Comparison of ENCODE assay signal across 11 cellular contexts in genomic region chr1:1017400-1018320, GRCh38. TPM values are rescaled to one million over a fixed set of nuclear protein-coding genes. Genes with fewer than 3 reads are reported as not detected.
DNase-seq lines count a peak whose midpoint lies in the region; ATAC-seq, FAIRE-seq and TF ChIP-seq lines count a peak whose summit lies in the region.
"Not testable (repeated sequence)": the region's sequence is repeated elsewhere in the genome, so short reads cannot be mapped to it uniquely, and the experiment has no call there.
"Had no signal": no experiment of that assay in that cellular context is flagged by ENCODE, and none has a peak within 500 bp of the region (broad histone marks: within the 10 kb centered on the region; RNA-seq: fewer than 3 reads in every experiment).

No MANE protein-coding gene starts in this region.

- H3K4me1 ChIP-seq in HCT116 (ENCODE audit: control insufficient read depth in 1 of 2, insufficient read depth in 2 of 2, low read length in 2 of 2) (peaks cover 30 to 65% of the 10 kb centered on the region in 2 experiments), HepG2 (ENCODE audit: insufficient read depth, low read length) (peaks cover 71% of the 10 kb centered on the region), neural progenitor cell (peaks cover 34% of the 10 kb centered on the region)

- H3K4me1 Mint-ChIP-seq in CD4-positive, alpha-beta T cell (ENCODE audit: low read depth), result peaks cover 33% of the 10 kb centered on the region
- H3K4me1 Mint-ChIP-seq in T-helper 2 cell treated with Interferon-gamma antibody and Interleukin-4, amounts not matched to agents 5 μg/mL and 100 μg/mL, for 36 hours (ENCODE audit: low read depth), result peaks cover 10% of the 10 kb centered on the region
- H3K4me1 Mint-ChIP-seq in activated naive CD4-positive, alpha-beta T cell treated with anti-CD3 and anti-CD28 coated beads, Interleukin-2, amount 10 ng/mL, durations not matched to agents 7 days and 5 days, result peaks cover 45% of the 10 kb centered on the region
- H3K4me1 Mint-ChIP-seq in neural progenitor cell, result peaks cover 31% of the 10 kb centered on the region

- not testable (repeated sequence) for H3K36me3 ChIP-seq in HCT116 (ENCODE audit: control insufficient read depth in 1 of 2, insufficient read depth in 2 of 2, low read length in 2 of 2); HepG2 (replicated peaks in 1 of 2; ENCODE audit: control insufficient read depth in 1 of 2, insufficient read depth in 2 of 2, low read length in 2 of 2); neural progenitor cell

- POLR2A ChIA-PET in CD4-positive, alpha-beta T cell (lab: Charles Lee), result interaction anchor here (2.1 kb wide), 1 partner anchor 16 kb away, joined by 11 read pairs; no protein-coding TSS in a partner anchor
- POLR2A ChIA-PET in HCT116 (lab: Charles Lee), result interaction anchor here (0.7 to 1.7 kb wide), 6 partner anchors 11 to 90 kb away, joined by 3 to 4 read pairs (median 4); no protein-coding TSS in a partner anchor
- POLR2A ChIA-PET in HepG2 (lab: Yijun Ruan, JAX), result interaction anchor here (1.0 to 5.9 kb wide), 6 partner anchors 11 to 51 kb away, joined by 3 to 61 read pairs (median 8); partner anchors contain the start of genes HES4 and PLEKHN1

- not testable (repeated sequence) for H3K4me3 ChIP-seq in HCT116 (replicated peaks in 1 of 2; ENCODE audit: low read depth in 1 of 2, low read length in 2 of 2); HepG2 (replicated peaks in 1 of 3; ENCODE audit: insufficient read depth in 1 of 3, low read depth in 2 of 3, low read length in 3 of 3); neural progenitor cell

- in situ Hi-C loops in HepG2 (cut with HindIII; ENCODE audit: extremely low pct_ligation_motif_present, low pct_unique_long_range_greater_than_20kb), result not testable (repeated sequence)

- peaks cover 29% of the 10 kb centered on the region for H3K79me2 ChIP-seq in HCT116 (ENCODE audit: insufficient read depth, low read length)
- H3K79me2 ChIP-seq in HepG2 (ENCODE audit: insufficient read depth, low read length), result peaks cover 13% of the 10 kb centered on the region
- peaks cover 24% of the 10 kb centered on the region for H3K79me2 ChIP-seq in neural progenitor cell (ENCODE audit: low read depth)

- WGBS in HepG2 (ENCODE audit: low lambda C conversion rate), result 69% methylated on average over 13 of the region's 17 CpGs

- BruUV-seq in HCT116 (replicated peaks; lab: Mats Ljungman, UMichigan); HepG2 (replicated peaks; lab: Mats Ljungman, UMichigan): not testable (repeated sequence)

- not testable (repeated sequence) for H3K9me3 Mint-ChIP-seq in CD4-positive, alpha-beta T cell; T-helper 2 cell treated with Interferon-gamma antibody and Interleukin-4, amounts not matched to agents 5 μg/mL and 100 μg/mL, for 36 hours; activated naive CD4-positive, alpha-beta T cell treated with anti-CD3 and anti-CD28 coated beads, Interleukin-2, amount 10 ng/mL, durations not matched to agents 7 days and 5 days; neural progenitor cell

- DNase-seq in CD4-positive, alpha-beta T cell; T-helper 2 cell treated with Interferon-gamma antibody and Interleukin-4, amounts not matched to agents 5 μg/mL and 100 μg/mL, for 36 hours (ENCODE audit: low spot score); neural progenitor cell (ENCODE audit: low spot score): not testable (repeated sequence)
- peak; percentile 46 for DNase-seq in HCT116 (ENCODE audit: low read depth, low spot score)
- DNase-seq in activated naive CD4-positive, alpha-beta T cell treated with anti-CD3 and anti-CD28 coated beads, Interleukin-2, amount 10 ng/mL, durations not matched to agents 7 days and 5 days, result peak; percentile 42
- peak; percentile 61 for DNase-seq in HepG2 (ENCODE audit: low spot score)

- TF ChIP-seq RAD21 in HCT116 (IDR thresholded peaks at IDR 0.05; ENCODE audit: low read depth); HepG2 (CRISPR knock-in tag; IDR thresholded peaks at IDR 0.05): not testable (repeated sequence)

- not testable (repeated sequence) for H3K4me2 ChIP-seq in HCT116 (ENCODE audit: low read length); neural progenitor cell
- peak overlapping the region; percentile 36; the same call in 1 of the 2 replicates for H3K4me2 ChIP-seq in HepG2 (ENCODE audit: low read depth, low read length)

- not testable (repeated sequence) for H3K27ac ChIP-seq in CD4-positive, alpha-beta T cell (ENCODE audit: low read depth, low read length); neural progenitor cell
- H3K27ac ChIP-seq in HCT116 (ENCODE audit: low read depth, low read length) (peak overlapping the region; percentile 55), HepG2 (ENCODE audit: extremely low read length, insufficient read depth, low read length) (peak overlapping the region; percentile 61)

- not testable (repeated sequence) for H4K20me1 ChIP-seq in HCT116 (ENCODE audit: insufficient read depth)
- H4K20me1 ChIP-seq in HepG2 (ENCODE audit: insufficient read depth, low read length), result peaks cover 13% of the 10 kb centered on the region; the same call in 1 of the 2 replicates
- peaks cover 17% of the 10 kb centered on the region for H4K20me1 ChIP-seq in neural progenitor cell (ENCODE audit: low read depth)

- peak; percentile 23 for FAIRE-seq in HepG2 (lab: Jason Lieb, UNC)

- peaks cover 34% of the 10 kb centered on the region for H3F3A ChIP-seq in neural progenitor cell (ENCODE audit: low read depth)

- ATAC-seq in CD4-positive, alpha-beta T cell (ENCODE audit: poor library complexity); HCT116; HepG2: not testable (repeated sequence)

- not testable (repeated sequence) for TF ChIP-seq CTCF in CD4-positive, alpha-beta T cell (IDR thresholded peaks at IDR 0.05); HCT116 (IDR thresholded peaks at IDR 0.05 in 2 of 3, conservative IDR thresholded peaks at IDR 0.05 in 1 of 3; ENCODE audit: borderline replicate concordance in 1 of 3, insufficient read depth in 1 of 3, low read depth in 2 of 3, low read length in 2 of 3); HepG2 (CRISPR knock-in tag; IDR thresholded peaks at IDR 0.05); neural progenitor cell (IDR thresholded peaks at IDR 0.05)

- H3K27ac Mint-ChIP-seq in CD4-positive, alpha-beta T cell, result peak overlapping the region; percentile 63
- peak overlapping the region; percentile 69 for H3K27ac Mint-ChIP-seq in T-helper 2 cell treated with Interferon-gamma antibody and Interleukin-4, amounts not matched to agents 5 μg/mL and 100 μg/mL, for 36 hours
- peak overlapping the region; percentile 53 for H3K27ac Mint-ChIP-seq in activated naive CD4-positive, alpha-beta T cell treated with anti-CD3 and anti-CD28 coated beads, Interleukin-2, amount 10 ng/mL, durations not matched to agents 7 days and 5 days
- peak overlapping the region; percentile 69 for H3K27ac Mint-ChIP-seq in neural progenitor cell

- H3K36me3 Mint-ChIP-seq in CD4-positive, alpha-beta T cell (ENCODE audit: low read depth); neural progenitor cell: not testable (repeated sequence)
- H3K36me3 Mint-ChIP-seq in T-helper 2 cell treated with Interferon-gamma antibody and Interleukin-4, amounts not matched to agents 5 μg/mL and 100 μg/mL, for 36 hours (ENCODE audit: low read depth), result peaks cover 14% of the 10 kb centered on the region
- peaks cover 22% of the 10 kb centered on the region for H3K36me3 Mint-ChIP-seq in activated naive CD4-positive, alpha-beta T cell treated with anti-CD3 and anti-CD28 coated beads, Interleukin-2, amount 10 ng/mL, durations not matched to agents 7 days and 5 days

- not testable (repeated sequence) for H3K9me2 ChIP-seq in HCT116 (ENCODE audit: insufficient read depth)

- H3K9ac ChIP-seq in HCT116 (ENCODE audit: low read length); neural progenitor cell: not testable (repeated sequence)
- peak overlapping the region; percentile 43; the same call in 1 of the 2 replicates for H3K9ac ChIP-seq in HepG2 (ENCODE audit: insufficient read depth, low read depth, low read length)

- not testable (repeated sequence) for TF ChIP-seq EP300 in HepG2 (IDR thresholded peaks at IDR 0.05; ENCODE audit: low read depth in 2 of 2, low read length in 2 of 2); HepG2 (CRISPR knock-in tag; IDR thresholded peaks at IDR 0.05; ENCODE audit: borderline replicate concordance)

- intact Hi-C loops in CD4-positive, alpha-beta T cell (cut with DNase I, micrococcal nuclease), result loop anchor here in 1 of 2 experiments (2.0 kb wide), 1 partner anchor 51 kb away; no protein-coding TSS in a partner anchor
- intact Hi-C loops in HCT116 (cut with micrococcal nuclease), result loop anchor here (5.0 kb wide), 1 partner anchor 45 kb away; no protein-coding TSS in a partner anchor
- intact Hi-C loops in HepG2 (cut with micrococcal nuclease; ENCODE audit: unreplicated experiment), result not testable (repeated sequence)

- H3K9me3 ChIP-seq in CD4-positive, alpha-beta T cell (ENCODE audit: control insufficient read depth, low read length); HCT116 (ENCODE audit: control insufficient read depth in 1 of 2, insufficient read depth in 1 of 2, low read depth in 1 of 2, low read length in 2 of 2); HepG2 (ENCODE audit: low read length); neural progenitor cell (ENCODE audit: low read depth): not testable (repeated sequence)

- not testable (repeated sequence) for H2AFZ ChIP-seq in HCT116 (ENCODE audit: low read depth, low read length, poor library complexity, severe bottlenecking); HepG2 (ENCODE audit: low read length); neural progenitor cell (replicated peaks)

- CTCF ChIA-PET in CD4-positive, alpha-beta T cell (lab: Charles Lee), result interaction anchor here (1.2 kb wide), 1 partner anchor 104 kb away, joined by 4 read pairs; no protein-coding TSS in a partner anchor
- CTCF ChIA-PET in HCT116 (lab: Charles Lee), result interaction anchor here (1.7 to 3.9 kb wide), 2 partner anchors 11 to 16 kb away, joined by 4 to 17 read pairs; no protein-coding TSS in a partner anchor
- CTCF ChIA-PET in activated naive CD4-positive, alpha-beta T cell treated with anti-CD3 and anti-CD28 coated beads, Interleukin-2, amount 10 ng/mL, durations not matched to agents 7 days and 5 days (lab: Charles Lee), result interaction anchor here (0.8 to 3.1 kb wide), 6 partner anchors 15 to 289 kb away, joined by 3 to 12 read pairs (median 3); no protein-coding TSS in a partner anchor
- CTCF ChIA-PET in HepG2 (lab: Yijun Ruan, JAX; ENCODE audit: low intra/inter-chr PET ratio, low total read pairs), result not testable (repeated sequence)

- not testable (repeated sequence) for H3K27me3 Mint-ChIP-seq in CD4-positive, alpha-beta T cell; neural progenitor cell (ENCODE audit: insufficient read depth, low read depth)
- H3K27me3 Mint-ChIP-seq in T-helper 2 cell treated with Interferon-gamma antibody and Interleukin-4, amounts not matched to agents 5 μg/mL and 100 μg/mL, for 36 hours (ENCODE audit: low read depth), result peaks cover 10% of the 10 kb centered on the region
- H3K27me3 Mint-ChIP-seq in activated naive CD4-positive, alpha-beta T cell treated with anti-CD3 and anti-CD28 coated beads, Interleukin-2, amount 10 ng/mL, durations not matched to agents 7 days and 5 days, result peaks cover 26% of the 10 kb centered on the region

- RAD21 ChIA-PET in HCT116 (lab: Charles Lee; ENCODE audit: low non-redundant PET in 1 of 2, low total read pairs in 2 of 2, uncharacterized antibody in 2 of 2, unreplicated experiment in 2 of 2), result not testable (repeated sequence)

- H3K27me3 ChIP-seq in CD4-positive, alpha-beta T cell (ENCODE audit: control insufficient read depth, insufficient read depth, low read length); HCT116 (ENCODE audit: insufficient read depth, low read length); HepG2 (ENCODE audit: control insufficient read depth in 1 of 2, insufficient read depth in 2 of 2, low read length in 2 of 2); neural progenitor cell: not testable (repeated sequence)

- H3K4me3 Mint-ChIP-seq in CD4-positive, alpha-beta T cell, result peak overlapping the region; percentile 70
- peak overlapping the region; percentile 70 for H3K4me3 Mint-ChIP-seq in T-helper 2 cell treated with Interferon-gamma antibody and Interleukin-4, amounts not matched to agents 5 μg/mL and 100 μg/mL, for 36 hours
- H3K4me3 Mint-ChIP-seq in activated naive CD4-positive, alpha-beta T cell treated with anti-CD3 and anti-CD28 coated beads, Interleukin-2, amount 10 ng/mL, durations not matched to agents 7 days and 5 days, result peak overlapping the region; percentile 2
- peak overlapping the region; percentile 11 for H3K4me3 Mint-ChIP-seq in neural progenitor cell

- TF ChIP-seq POLR2A in HCT116 (IDR thresholded peaks at IDR 0.05; ENCODE audit: borderline replicate concordance, extremely low read depth, insufficient read depth, insufficient read length), result not testable (repeated sequence)
- TF ChIP-seq POLR2A in HepG2 (IDR thresholded peaks at IDR 0.05; ENCODE audit: insufficient read depth in 1 of 2, low read depth in 2 of 2, low read length in 2 of 2), result peak in 1 of 2 experiments; percentile 77; a peak in 2 of 4 replicates

RNA-seq across cellular contexts. Expression of gene AGRN, which starts 2.3 kb away (rescaled TPM):
- total RNA-seq in CD4-positive, alpha-beta T cell, result 1 to 10 TPM; 1.5 to 2.0 TPM
- total RNA-seq in HCT116 (2021; ENCODE audit: unreplicated experiment), result 134 TPM
- 71.3 and 82.2 TPM in 2 replicates for polyA plus RNA-seq in HCT116 (2012)
- 7.3 and 29.8 TPM in 2 replicates for total RNA-seq in HepG2 (2016; rRNA removed; fragmentation: Illumina TruSeq; extraction: Trizol)
- 2.7 and 2.9 TPM in 2 replicates for total RNA-seq in HepG2 (2016; cell fraction: cytosol; rRNA removed; fragmentation: Illumina TruSeq; extraction: Trizol; ENCODE audit: low read depth)
- total RNA-seq in HepG2 (2016; cell fraction: insoluble cytoplasmic fraction; rRNA removed; fragmentation: Illumina TruSeq; extraction: Trizol), result 5.9 and 28.3 TPM in 2 replicates
- total RNA-seq in HepG2 (2016; cell fraction: membrane; rRNA removed; fragmentation: Illumina TruSeq; extraction: Trizol), result 4.9 and 5.0 TPM in 2 replicates
- 36.4 and 50.3 TPM in 2 replicates for total RNA-seq in HepG2 (2016; cell fraction: nucleus; rRNA removed; fragmentation: Illumina TruSeq; extraction: Trizol)
- polyA plus RNA-seq in HepG2 (2011; rRNA removed), result 65.2 and 82.7 TPM in 2 replicates
- polyA plus RNA-seq in HepG2 (2011; cell fraction: cytosol; rRNA removed), result 37.7 and 58.0 TPM in 2 replicates
- 667 and 906 TPM in 2 replicates for polyA plus RNA-seq in HepG2 (2011; cell fraction: nucleus; rRNA removed)
- 77.8 and 101 TPM in 2 replicates for polyA plus RNA-seq in HepG2 (2012)
- polyA plus RNA-seq in HepG2 (2016; cell fraction: cytosol; fragmentation: Illumina TruSeq; extraction: Trizol; ENCODE audit: low read depth), result 1.4 and 1.5 TPM in 2 replicates
- 10.7 and 15.5 TPM in 2 replicates for polyA plus RNA-seq in HepG2 (2016; cell fraction: insoluble cytoplasmic fraction; fragmentation: Illumina TruSeq; extraction: Trizol; ENCODE audit: low read depth)
- 3.2 and 3.6 TPM in 2 replicates for polyA plus RNA-seq in HepG2 (2016; cell fraction: membrane; fragmentation: Illumina TruSeq; extraction: Trizol; ENCODE audit: low read depth)
- polyA plus RNA-seq in HepG2 (2016; cell fraction: nucleus; fragmentation: Illumina TruSeq; extraction: Trizol; ENCODE audit: insufficient read depth, low read depth), result 125 and 134 TPM in 2 replicates
- 23.8 and 86.8 TPM in 2 replicates for polyA minus RNA-seq in HepG2 (2011; rRNA and poly(A)+ RNA removed; ENCODE audit: low replicate concordance)
- 41.3 and 50.7 TPM in 2 replicates for polyA minus RNA-seq in HepG2 (2011; cell fraction: cytosol; rRNA and poly(A)+ RNA removed)
- 80.3 and 86.4 TPM in 2 replicates for polyA minus RNA-seq in HepG2 (2011; cell fraction: nucleus; rRNA and poly(A)+ RNA removed)
- total RNA-seq in neural progenitor cell (ENCODE audit: low replicate concordance), result 34.1 and 142 TPM in 2 replicates

RNA-seq across cellular contexts. Expression of gene ISG15, which starts 4.4 kb away (rescaled TPM):
- total RNA-seq in CD4-positive, alpha-beta T cell, result 10 to 100 TPM; 38.0 to 38.9 TPM
- total RNA-seq in HCT116 (2021; ENCODE audit: unreplicated experiment) (140 TPM), HepG2 (2016; rRNA removed; fragmentation: Illumina TruSeq; extraction: Trizol) (54.9 and 68.4 TPM in 2 replicates), neural progenitor cell (ENCODE audit: low replicate concordance) (22.4 and 33.6 TPM in 2 replicates)
- 209 and 352 TPM in 2 replicates for polyA plus RNA-seq in HCT116 (2012)
- 17.4 and 19.2 TPM in 2 replicates for total RNA-seq in HepG2 (2016; cell fraction: cytosol; rRNA removed; fragmentation: Illumina TruSeq; extraction: Trizol; ENCODE audit: low read depth)
- total RNA-seq in HepG2 (2016; cell fraction: insoluble cytoplasmic fraction; rRNA removed; fragmentation: Illumina TruSeq; extraction: Trizol), result 52.2 and 77.4 TPM in 2 replicates
- 17.7 and 18.1 TPM in 2 replicates for total RNA-seq in HepG2 (2016; cell fraction: membrane; rRNA removed; fragmentation: Illumina TruSeq; extraction: Trizol)
- total RNA-seq in HepG2 (2016; cell fraction: nucleus; rRNA removed; fragmentation: Illumina TruSeq; extraction: Trizol), result 18.3 and 23.3 TPM in 2 replicates
- 42.1 and 63.7 TPM in 2 replicates for polyA plus RNA-seq in HepG2 (2011; rRNA removed)
- 49.9 and 81.6 TPM in 2 replicates for polyA plus RNA-seq in HepG2 (2011; cell fraction: cytosol; rRNA removed)
- polyA plus RNA-seq in HepG2 (2011; cell fraction: nucleus; rRNA removed), result 24.5 and 32.4 TPM in 2 replicates
- polyA plus RNA-seq in HepG2 (2012), result 19.4 and 39.7 TPM in 2 replicates
- polyA plus RNA-seq in HepG2 (2016; cell fraction: cytosol; fragmentation: Illumina TruSeq; extraction: Trizol; ENCODE audit: low read depth), result 13.7 and 17.3 TPM in 2 replicates
- 47.3 and 49.3 TPM in 2 replicates for polyA plus RNA-seq in HepG2 (2016; cell fraction: insoluble cytoplasmic fraction; fragmentation: Illumina TruSeq; extraction: Trizol; ENCODE audit: low read depth)
- 10.1 and 12.3 TPM in 2 replicates for polyA plus RNA-seq in HepG2 (2016; cell fraction: membrane; fragmentation: Illumina TruSeq; extraction: Trizol; ENCODE audit: low read depth)
- 22.7 and 27.6 TPM in 2 replicates for polyA plus RNA-seq in HepG2 (2016; cell fraction: nucleus; fragmentation: Illumina TruSeq; extraction: Trizol; ENCODE audit: insufficient read depth, low read depth)
- polyA minus RNA-seq in HepG2 (2011; rRNA and poly(A)+ RNA removed; ENCODE audit: low replicate concordance), result 24.2 and 34.4 TPM in 2 replicates
- polyA minus RNA-seq in HepG2 (2011; cell fraction: cytosol; rRNA and poly(A)+ RNA removed), result 11.4 and 13.3 TPM in 2 replicates
- polyA minus RNA-seq in HepG2 (2011; cell fraction: nucleus; rRNA and poly(A)+ RNA removed), result 2.1 and 5.1 TPM in 2 replicates

RNA-seq across cellular contexts. Expression of gene HES4, which starts 17.8 kb away (rescaled TPM):
- 10 to 100 TPM; 29.0 to 30.9 TPM for total RNA-seq in CD4-positive, alpha-beta T cell
- total RNA-seq in HCT116 (2021; ENCODE audit: unreplicated experiment) (145 TPM), HepG2 (2016; rRNA removed; fragmentation: Illumina TruSeq; extraction: Trizol) (4.4 and 8.8 TPM in 2 replicates), neural progenitor cell (ENCODE audit: low replicate concordance) (7.6 and 35.7 TPM in 2 replicates)
- 88.1 and 110 TPM in 2 replicates for polyA plus RNA-seq in HCT116 (2012)
- total RNA-seq in HepG2 (2016; cell fraction: cytosol; rRNA removed; fragmentation: Illumina TruSeq; extraction: Trizol; ENCODE audit: low read depth), result 16.5 and 25.5 TPM in 2 replicates
- total RNA-seq in HepG2 (2016; cell fraction: insoluble cytoplasmic fraction; rRNA removed; fragmentation: Illumina TruSeq; extraction: Trizol), result 3.4 and 7.9 TPM in 2 replicates
- total RNA-seq in HepG2 (2016; cell fraction: membrane; rRNA removed; fragmentation: Illumina TruSeq; extraction: Trizol), result 13.5 and 18.3 TPM in 2 replicates
- total RNA-seq in HepG2 (2016; cell fraction: nucleus; rRNA removed; fragmentation: Illumina TruSeq; extraction: Trizol), result 6.5 and 8.0 TPM in 2 replicates
- polyA plus RNA-seq in HepG2 (2011; rRNA removed), result 10.6 and 17.6 TPM in 2 replicates
- polyA plus RNA-seq in HepG2 (2011; cell fraction: cytosol; rRNA removed), result 11.6 and 28.6 TPM in 2 replicates
- 190 and 210 TPM in 2 replicates for polyA plus RNA-seq in HepG2 (2011; cell fraction: nucleus; rRNA removed)
- polyA plus RNA-seq in HepG2 (2012), result 4.3 and 7.0 TPM in 2 replicates
- polyA plus RNA-seq in HepG2 (2016; cell fraction: cytosol; fragmentation: Illumina TruSeq; extraction: Trizol; ENCODE audit: low read depth), result 17.0 and 22.1 TPM in 2 replicates
- 4.5 and 6.0 TPM in 2 replicates for polyA plus RNA-seq in HepG2 (2016; cell fraction: insoluble cytoplasmic fraction; fragmentation: Illumina TruSeq; extraction: Trizol; ENCODE audit: low read depth)
- 10.6 and 11.4 TPM in 2 replicates for polyA plus RNA-seq in HepG2 (2016; cell fraction: membrane; fragmentation: Illumina TruSeq; extraction: Trizol; ENCODE audit: low read depth)
- 16.1 and 18.4 TPM in 2 replicates for polyA plus RNA-seq in HepG2 (2016; cell fraction: nucleus; fragmentation: Illumina TruSeq; extraction: Trizol; ENCODE audit: insufficient read depth, low read depth)
- 2.2 and 6.1 TPM in 2 replicates for polyA minus RNA-seq in HepG2 (2011; rRNA and poly(A)+ RNA removed; ENCODE audit: low replicate concordance)
- 6.4 and 8.5 TPM in 2 replicates for polyA minus RNA-seq in HepG2 (2011; cell fraction: cytosol; rRNA and poly(A)+ RNA removed)
- polyA minus RNA-seq in HepG2 (2011; cell fraction: nucleus; rRNA and poly(A)+ RNA removed), result 4.6 and 8.9 TPM in 2 replicates

RNA-seq across cellular contexts. Expression of gene PERM1, which starts 35.8 kb away (rescaled TPM):
- not detected for total RNA-seq in CD4-positive, alpha-beta T cell
- total RNA-seq in HCT116 (2021; ENCODE audit: unreplicated experiment), result 0.39 TPM
- 2.6 and 3.8 TPM in 2 replicates for polyA plus RNA-seq in HCT116 (2012)
- 0.04 TPM in 1 of 2 replicates, not detected in the other for total RNA-seq in HepG2 (2016; rRNA removed; fragmentation: Illumina TruSeq; extraction: Trizol)
- total RNA-seq in HepG2 (2016; cell fraction: cytosol; rRNA removed; fragmentation: Illumina TruSeq; extraction: Trizol; ENCODE audit: low read depth), result not detected in 2 replicates
- total RNA-seq in HepG2 (2016; cell fraction: insoluble cytoplasmic fraction; rRNA removed; fragmentation: Illumina TruSeq; extraction: Trizol), result not detected in 2 replicates
- not detected in 2 replicates for total RNA-seq in HepG2 (2016; cell fraction: membrane; rRNA removed; fragmentation: Illumina TruSeq; extraction: Trizol)
- not detected in 2 replicates for total RNA-seq in HepG2 (2016; cell fraction: nucleus; rRNA removed; fragmentation: Illumina TruSeq; extraction: Trizol)
- 0.29 and 0.38 TPM in 2 replicates for polyA plus RNA-seq in HepG2 (2011; rRNA removed)
- 0.17 and 0.32 TPM in 2 replicates for polyA plus RNA-seq in HepG2 (2011; cell fraction: cytosol; rRNA removed)
- polyA plus RNA-seq in HepG2 (2011; cell fraction: nucleus; rRNA removed), result 2.3 and 2.6 TPM in 2 replicates
- polyA plus RNA-seq in HepG2 (2012), result 0.44 TPM in 2 replicates
- not detected in 2 replicates for polyA plus RNA-seq in HepG2 (2016; cell fraction: cytosol; fragmentation: Illumina TruSeq; extraction: Trizol; ENCODE audit: low read depth)
- polyA plus RNA-seq in HepG2 (2016; cell fraction: insoluble cytoplasmic fraction; fragmentation: Illumina TruSeq; extraction: Trizol; ENCODE audit: low read depth), result not detected in 2 replicates
- not detected in 2 replicates for polyA plus RNA-seq in HepG2 (2016; cell fraction: membrane; fragmentation: Illumina TruSeq; extraction: Trizol; ENCODE audit: low read depth)
- polyA plus RNA-seq in HepG2 (2016; cell fraction: nucleus; fragmentation: Illumina TruSeq; extraction: Trizol; ENCODE audit: insufficient read depth, low read depth), result not detected in 2 replicates
- 0.09 and 2.7 TPM in 2 replicates for polyA minus RNA-seq in HepG2 (2011; rRNA and poly(A)+ RNA removed; ENCODE audit: low replicate concordance)
- polyA minus RNA-seq in HepG2 (2011; cell fraction: cytosol; rRNA and poly(A)+ RNA removed), result 0.44 and 0.59 TPM in 2 replicates
- 0.99 and 1.2 TPM in 2 replicates for polyA minus RNA-seq in HepG2 (2011; cell fraction: nucleus; rRNA and poly(A)+ RNA removed)
- not detected in 2 replicates for total RNA-seq in neural progenitor cell (ENCODE audit: low replicate concordance)
- total RNA-seq: activated CD8-positive, alpha-beta memory T cell treated with anti-CD3 and anti-CD28 coated beads for 36 hours; H1; mammary epithelial cell; vagina had no signal
- polyA plus RNA-seq: H1, mammary epithelial cell had no signal

RNA-seq across cellular contexts. Expression of gene PLEKHN1, which starts 51.4 kb away (rescaled TPM):
- under 1 TPM; 0.69 to 0.95 TPM for total RNA-seq in CD4-positive, alpha-beta T cell
- total RNA-seq in HCT116 (2021; ENCODE audit: unreplicated experiment) (11.6 TPM), HepG2 (2016; rRNA removed; fragmentation: Illumina TruSeq; extraction: Trizol) (0.21 and 0.42 TPM in 2 replicates), neural progenitor cell (ENCODE audit: low replicate concordance) (0.09 TPM in 1 of 2 replicates, not detected in the other)
- polyA plus RNA-seq in HCT116 (2012), result 9.4 and 9.6 TPM in 2 replicates
- total RNA-seq in HepG2 (2016; cell fraction: cytosol; rRNA removed; fragmentation: Illumina TruSeq; extraction: Trizol; ENCODE audit: low read depth), result not detected in 2 replicates
- 0.31 and 0.48 TPM in 2 replicates for total RNA-seq in HepG2 (2016; cell fraction: insoluble cytoplasmic fraction; rRNA removed; fragmentation: Illumina TruSeq; extraction: Trizol)
- 0.15 and 0.17 TPM in 2 replicates for total RNA-seq in HepG2 (2016; cell fraction: membrane; rRNA removed; fragmentation: Illumina TruSeq; extraction: Trizol)
- 0.59 and 0.63 TPM in 2 replicates for total RNA-seq in HepG2 (2016; cell fraction: nucleus; rRNA removed; fragmentation: Illumina TruSeq; extraction: Trizol)
- 0.58 and 0.59 TPM in 2 replicates for polyA plus RNA-seq in HepG2 (2011; rRNA removed)
- polyA plus RNA-seq in HepG2 (2011; cell fraction: cytosol; rRNA removed), result 0.13 and 0.23 TPM in 2 replicates
- polyA plus RNA-seq in HepG2 (2011; cell fraction: nucleus; rRNA removed), result 13.2 and 15.5 TPM in 2 replicates
- polyA plus RNA-seq in HepG2 (2012), result 0.51 and 0.55 TPM in 2 replicates
- 0.05 and 0.09 TPM in 2 replicates for polyA plus RNA-seq in HepG2 (2016; cell fraction: cytosol; fragmentation: Illumina TruSeq; extraction: Trizol; ENCODE audit: low read depth)
- 0.29 and 0.48 TPM in 2 replicates for polyA plus RNA-seq in HepG2 (2016; cell fraction: insoluble cytoplasmic fraction; fragmentation: Illumina TruSeq; extraction: Trizol; ENCODE audit: low read depth)
- polyA plus RNA-seq in HepG2 (2016; cell fraction: membrane; fragmentation: Illumina TruSeq; extraction: Trizol; ENCODE audit: low read depth), result 0.13 and 0.29 TPM in 2 replicates
- polyA plus RNA-seq in HepG2 (2016; cell fraction: nucleus; fragmentation: Illumina TruSeq; extraction: Trizol; ENCODE audit: insufficient read depth, low read depth), result 2.6 and 2.7 TPM in 2 replicates
- 0.26 and 0.54 TPM in 2 replicates for polyA minus RNA-seq in HepG2 (2011; rRNA and poly(A)+ RNA removed; ENCODE audit: low replicate concordance)
- 0.53 TPM in 1 of 2 replicates, not detected in the other for polyA minus RNA-seq in HepG2 (2011; cell fraction: cytosol; rRNA and poly(A)+ RNA removed)
- 1.8 and 1.9 TPM in 2 replicates for polyA minus RNA-seq in HepG2 (2011; cell fraction: nucleus; rRNA and poly(A)+ RNA removed)
- total RNA-seq: occipital lobe had no signal

Comparison
In these comparisons a context has a peak if more than half of its experiments do, and no peak if none do; other contexts are left out.
1. H3K4me3 Mint-ChIP-seq: peak in every context shown above with its lines; median percentile 70 in CD4-positive, alpha-beta T cell; 70 in T-helper 2 cell treated with Interferon-gamma antibody and Interleukin-4, amounts not matched to agents 5 μg/mL and 100 μg/mL, for 36 hours; 11 in neural progenitor cell; 2 in activated naive CD4-positive, alpha-beta T cell treated with anti-CD3 and anti-CD28 coated beads, Interleukin-2, amount 10 ng/mL, durations not matched to agents 7 days and 5 days.